In genomic region chr10:112080284-112080683, GRCh38 we compare ENCODE assay signal across 21 cellular contexts.
"Had no signal": no experiment of that assay in that cellular context is flagged by ENCODE, and none has a peak within 500 bp of the region (broad histone marks: within the 10 kb centered on the region; RNA-seq: fewer than 3 reads in every experiment).

No MANE protein-coding gene starts in this region.

- H3K36me3 ChIP-seq: gastrocnemius medialis, lower lobe of right lung, neutrophil, pancreas, right lobe of liver, thoracic aorta, tibial nerve, upper lobe of left lung, uterus had no signal

- H3K4me1 Mint-ChIP-seq: natural killer cell; stimulated activated naive B cell treated with anti-CD40 and anti-IgM and Interleukin-4, amounts not matched to agents 10 μg/mL and 1 μg/mL and 100 μg/mL, for 72 hours had no signal

- H3K4me3 ChIP-seq: gastrocnemius medialis, lower lobe of right lung, pancreas, right lobe of liver, thoracic aorta, tibial nerve, upper lobe of left lung, uterus had no signal

- ATAC-seq: esophagus mucosa; gastrocnemius medialis; left ventricle myocardium superior; lower lobe of right lung; natural killer cell; pancreas; right lobe of liver; stimulated activated naive B cell treated with anti-CD40 and anti-IgM and Interleukin-4, amounts not matched to agents 10 μg/mL and 1 μg/mL and 100 μg/mL, for 72 hours had no signal

- H3K27ac ChIP-seq: epithelial cell of prostate, gastrocnemius medialis, lower lobe of right lung, neutrophil, pancreas, right lobe of liver, thoracic aorta, tibial nerve, upper lobe of left lung, uterus had no signal

- H3K27ac Mint-ChIP-seq: endodermal cell; natural killer cell; stimulated activated naive B cell treated with anti-CD40 and anti-IgM and Interleukin-4, amounts not matched to agents 10 μg/mL and 1 μg/mL and 100 μg/mL, for 72 hours; stimulated activated naive CD8-positive, alpha-beta T cell treated with anti-CD3 and anti-CD28 coated beads, Interleukin-15, Interleukin-2, amounts not matched to agents 100 ng/mL and 50 ng/mL, for 24 hours had no signal

- H3K4me3 Mint-ChIP-seq: endodermal cell; natural killer cell; stimulated activated naive B cell treated with anti-CD40 and anti-IgM and Interleukin-4, amounts not matched to agents 10 μg/mL and 1 μg/mL and 100 μg/mL, for 72 hours; stimulated activated naive CD8-positive, alpha-beta T cell treated with anti-CD3 and anti-CD28 coated beads, Interleukin-15, Interleukin-2, amounts not matched to agents 100 ng/mL and 50 ng/mL, for 24 hours had no signal

- H3K4me1 ChIP-seq: lower lobe of right lung, pancreas had no signal

- H3K9me3 ChIP-seq: gastrocnemius medialis, lower lobe of right lung, neutrophil, pancreas, right lobe of liver, thoracic aorta, tibial nerve, upper lobe of left lung, uterus had no signal

- H3K27me3 ChIP-seq: gastrocnemius medialis, neutrophil, pancreas, right lobe of liver, tibial nerve, upper lobe of left lung, uterus had no signal

- H3K9me3 Mint-ChIP-seq: endodermal cell; natural killer cell; stimulated activated naive B cell treated with anti-CD40 and anti-IgM and Interleukin-4, amounts not matched to agents 10 μg/mL and 1 μg/mL and 100 μg/mL, for 72 hours; stimulated activated naive CD8-positive, alpha-beta T cell treated with anti-CD3 and anti-CD28 coated beads, Interleukin-15, Interleukin-2, amounts not matched to agents 100 ng/mL and 50 ng/mL, for 24 hours had no signal

- DNase-seq: effector CD8-positive, alpha-beta T cell; endodermal cell; foreskin fibroblast; gastrocnemius medialis; left ventricle myocardium superior; lower lobe of right lung; natural killer cell; pancreas; right lobe of liver; small intestine; stimulated activated CD4-positive, alpha-beta T cell treated with anti-CD3 and anti-CD28 coated beads, Interleukin-15, amount 100 ng/mL, for 24 hours; stimulated activated CD4-positive, alpha-beta T cell treated with anti-CD3 and anti-CD28 coated beads, Interleukin-2, amount 100 ng/mL, for 48 hours; stimulated activated naive B cell treated with anti-CD40 and anti-IgM and Interleukin-4, amounts not matched to agents 10 μg/mL and 1 μg/mL and 100 μg/mL, for 72 hours; upper lobe of left lung; uterus had no signal

- H3K36me3 Mint-ChIP-seq: natural killer cell; stimulated activated naive B cell treated with anti-CD40 and anti-IgM and Interleukin-4, amounts not matched to agents 10 μg/mL and 1 μg/mL and 100 μg/mL, for 72 hours had no signal
